In genomic region chr2:202841090-202841867, GRCh38 we compare ENCODE assay signal across 21 cellular contexts.
"Had no signal": no experiment of that assay in that cellular context is flagged by ENCODE, and none has a peak within 500 bp of the region (broad histone marks: within the 10 kb centered on the region; RNA-seq: fewer than 3 reads in every experiment).

No MANE protein-coding gene starts in this region.

- H3K4me1 Mint-ChIP-seq: nephron progenitor cell had no signal

- DNase-seq: activated CD4-positive, alpha-beta T cell treated with anti-CD3 and anti-CD28 coated beads for 1 hour; activated CD8-positive, alpha-beta memory T cell treated with anti-CD3 and anti-CD28 coated beads for 24 hours; activated CD8-positive, alpha-beta memory T cell treated with anti-CD3 and anti-CD28 coated beads, Interleukin-2, amount 50 U/mL, for 48 hours; activated effector memory CD4-positive, alpha-beta T cell treated with Interleukin-2 at 50 U/mL for 16 hours; activated naive CD4-positive, alpha-beta T cell treated with anti-CD3 and anti-CD28 coated beads, Interleukin-2, amount 50 U/mL, for 16 hours; activated T-cell treated with anti-CD3 and anti-CD28 coated beads, Interleukin-2, amount 50 U/mL, for 48 hours; aorta; brain microvascular endothelial cell; central memory CD4-positive, alpha-beta T cell; effector CD4-positive, alpha-beta T cell; gastrocnemius medialis; head of caudate nucleus; kidney; left lung; mammary epithelial cell; nephron progenitor cell; nucleus accumbens; retina; stimulated activated CD4-positive, alpha-beta T cell treated with anti-CD3 and anti-CD28 coated beads, Interleukin-2, amount 100 ng/mL, for 24 hours; stimulated activated naive CD8-positive, alpha-beta T cell treated with anti-CD3 and anti-CD28 coated beads, Interleukin-15, Interleukin-2, amounts not matched to agents 100 U/mL and 50 U/mL, for 24 hours; trophoblast cell had no signal

- H3K27ac Mint-ChIP-seq: nephron progenitor cell had no signal

- H3K4me3 Mint-ChIP-seq: nephron progenitor cell had no signal
